In the genomic region with DNA sequence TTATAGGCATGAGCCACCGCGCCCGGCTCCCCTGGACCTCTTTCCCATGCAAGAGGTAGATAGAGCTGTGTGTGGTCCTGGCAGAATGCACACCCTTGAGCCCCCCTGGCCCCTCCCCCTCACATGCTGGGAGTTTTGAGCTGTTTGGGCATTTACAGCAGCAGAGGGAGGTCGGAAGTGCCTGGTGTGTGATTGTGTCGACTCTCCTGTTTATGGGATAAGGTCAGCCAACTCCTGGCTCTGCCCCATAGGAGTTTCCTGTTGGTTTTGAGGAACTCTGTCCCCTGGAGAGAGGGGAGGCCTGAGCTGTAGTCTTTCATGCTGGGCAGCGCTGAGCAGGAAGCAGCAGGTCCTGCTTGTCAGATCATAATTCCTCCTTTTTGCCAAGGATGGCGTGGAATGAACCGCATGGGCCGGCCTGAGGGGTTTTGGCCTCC, we compare ENCODE assay signal across 11 cellular contexts. TPM values are rescaled to one million over a fixed set of nuclear protein-coding genes. Genes with fewer than 3 reads are reported as not detected.
DNase-seq lines count a peak whose midpoint lies in the region; ATAC-seq, FAIRE-seq and TF ChIP-seq lines count a peak whose summit lies in the region.
"Had no signal": no experiment of that assay in that cellular context is flagged by ENCODE, and none has a peak within 500 bp of the region (broad histone marks: within the 10 kb centered on the region; RNA-seq: fewer than 3 reads in every experiment).

No MANE protein-coding gene starts in this region.

- H3K9me3 ChIP-seq in mammary epithelial cell (replicated peaks; ENCODE audit: insufficient read depth, low read length) (no peaks in the 10 kb centered on the region), keratinocyte (ENCODE audit: control insufficient read depth, low read depth, low read length) (no peaks in the 10 kb centered on the region), thoracic aorta (no peaks in the 10 kb centered on the region), kidney (ENCODE audit: control insufficient read depth in 1 of 2, low read length in 2 of 2) (no peaks in the 10 kb centered on the region)

- H3K9me1 ChIP-seq in keratinocyte (ENCODE audit: control insufficient read depth, extremely low read depth, insufficient read depth, low read length) = peaks cover 4% of the 10 kb centered on the region

- no peak for ATAC-seq in activated CD4-positive, alpha-beta T cell treated with anti-CD3 and anti-CD28 coated beads for 36 hours
- ATAC-seq in thoracic aorta (ENCODE audit: insufficient number of reproducible peaks, low FRiP score, low read depth) (no peak), esophagus mucosa (no peak)

- 12% methylated on average over 2 of the region's 9 CpGs for WGBS in mammary epithelial cell (ENCODE audit: low coverage, missing lambda C conversion rate)

- DNase-seq in activated CD4-positive, alpha-beta T cell treated with anti-CD3 and anti-CD28 coated beads for 36 hours = no peak
- no peak for DNase-seq in activated CD4-positive, alpha-beta T cell treated with anti-CD3 and anti-CD28 coated beads, Interleukin-2, amount 50 U/mL, for 48 hours
- DNase-seq in mammary epithelial cell (peak; percentile 24), keratinocyte (ENCODE audit: low read depth, low spot score) (no peak), thoracic aorta (ENCODE audit: low spot score) (no peak), germinal center (ENCODE audit: low spot score) (no peak), kidney (no peak)
- DNase-seq: NCI-H2029 treated with DMSO at 0.1 percent for 48 hours, nucleus accumbens had no signal

- TF ChIP-seq CTCF in mammary epithelial cell (conservative IDR thresholded peaks at IDR 0.05 in 1 of 2, IDR thresholded peaks at IDR 0.05 in 1 of 2; ENCODE audit: extremely low read depth in 1 of 2, insufficient read depth in 1 of 2, low read depth in 1 of 2, low read length in 2 of 2) = no peak
- TF ChIP-seq CTCF in keratinocyte (optimal IDR thresholded peaks at IDR 0.05 in 1 of 3, IDR thresholded peaks at IDR 0.05 in 1 of 3, conservative IDR thresholded peaks at IDR 0.05 in 1 of 3; ENCODE audit: extremely low read depth in 1 of 3, insufficient read depth in 2 of 3, low read length in 3 of 3) = no peak
- no peak for TF ChIP-seq CTCF in thoracic aorta (IDR thresholded peaks at IDR 0.05)
- TF ChIP-seq CTCF in kidney (IDR thresholded peaks at IDR 0.05; ENCODE audit: borderline replicate concordance, extremely low read depth, insufficient read depth) = no peak

- peak overlapping the region; percentile 47 for H3K27ac Mint-ChIP-seq in activated CD4-positive, alpha-beta T cell treated with anti-CD3 and anti-CD28 coated beads for 36 hours

- H3K4me2 ChIP-seq in mammary epithelial cell (ENCODE audit: insufficient read depth, low read depth, low read length) (peak overlapping the region; percentile 27), keratinocyte (ENCODE audit: control insufficient read depth, extremely low read depth, insufficient read depth, low read depth, low read length) (peak overlapping the region; percentile 41)

- no peaks in the 10 kb centered on the region for H3K9me3 Mint-ChIP-seq in activated CD4-positive, alpha-beta T cell treated with anti-CD3 and anti-CD28 coated beads for 36 hours (ENCODE audit: low read depth)

- no TSS peak for BruUV-seq in mammary epithelial cell (replicated peaks; lab: Mats Ljungman, UMichigan)

- in situ Hi-C loops in mammary epithelial cell (cut with MboI; ENCODE audit: low sequenced_read_pairs in 2 of 2) = no loop called here

- intact Hi-C loops in activated CD4-positive, alpha-beta T cell treated with anti-CD3 and anti-CD28 coated beads for 36 hours (cut with DNase I, micrococcal nuclease) = no loop called here
- intact Hi-C loops in mammary epithelial cell (cut with micrococcal nuclease) = no loop called here
- intact Hi-C loops in kidney (cut with DNase I) = no loop called here

- H3K27me3 Mint-ChIP-seq in activated CD4-positive, alpha-beta T cell treated with anti-CD3 and anti-CD28 coated beads for 36 hours = no peaks in the 10 kb centered on the region

- peak overlapping the region; percentile 17 for H3K27ac ChIP-seq in mammary epithelial cell (ENCODE audit: insufficient read depth, low read depth, low read length)
- H3K27ac ChIP-seq in keratinocyte (ENCODE audit: control insufficient read depth, insufficient read depth, low read length) = peak overlapping the region; percentile 60
- peak overlapping the region; percentile 34 to 53 for H3K27ac ChIP-seq in thoracic aorta
- H3K27ac ChIP-seq in kidney (ENCODE audit: low read depth in 2 of 2, low read length in 2 of 2) = no peak overlapping the region

- peaks cover 59% of the 10 kb centered on the region for H3K4me1 Mint-ChIP-seq in activated CD4-positive, alpha-beta T cell treated with anti-CD3 and anti-CD28 coated beads for 36 hours

- no peak overlapping the region for H3K4me3 ChIP-seq in mammary epithelial cell (replicated peaks in 1 of 3; ENCODE audit: insufficient read depth in 1 of 3, low read depth in 2 of 3, low read length in 3 of 3)
- peak overlapping the region in 1 of 3 experiments; percentile 23 for H3K4me3 ChIP-seq in keratinocyte (ENCODE audit: control insufficient read depth in 2 of 3, extremely low read depth in 1 of 3, insufficient read depth in 2 of 3, low read depth in 1 of 3, low read length in 3 of 3)
- H3K4me3 ChIP-seq in thoracic aorta = no peak overlapping the region
- no peak overlapping the region for H3K4me3 ChIP-seq in kidney (ENCODE audit: low read length in 2 of 2)

- H3K9ac ChIP-seq in mammary epithelial cell (ENCODE audit: insufficient read depth, low read length) (no peak overlapping the region), keratinocyte (ENCODE audit: control insufficient read depth, extremely low read depth, insufficient read depth, low read length) (peak overlapping the region; percentile 33), kidney (ENCODE audit: low read length in 2 of 2) (no peak overlapping the region)

- H3K36me3 Mint-ChIP-seq in activated CD4-positive, alpha-beta T cell treated with anti-CD3 and anti-CD28 coated beads for 36 hours (ENCODE audit: low read depth) = peaks cover 21% of the 10 kb centered on the region

- H3K27me3 ChIP-seq in mammary epithelial cell (ENCODE audit: insufficient read depth, low read length) (no peaks in the 10 kb centered on the region), keratinocyte (ENCODE audit: control insufficient read depth, extremely low read depth, insufficient read depth, low read length) (no peaks in the 10 kb centered on the region), thoracic aorta (replicated peaks; ENCODE audit: insufficient read depth) (no peaks in the 10 kb centered on the region)

- no peak overlapping the region for H2AFZ ChIP-seq in mammary epithelial cell (ENCODE audit: low read depth, low read length)
- H2AFZ ChIP-seq in keratinocyte (ENCODE audit: control insufficient read depth, low read length) = no peak overlapping the region

- dilution Hi-C loops in mammary epithelial cell (cut with HindIII; ENCODE audit: low sequenced_read_pairs) = no loop called here
- dilution Hi-C loops in keratinocyte (cut with MboI; ENCODE audit: extremely low pct_ligation_motif_present, low sequenced_read_pairs) = no loop called here

- POLR2A ChIA-PET in activated CD4-positive, alpha-beta T cell treated with anti-CD3 and anti-CD28 coated beads for 36 hours (lab: Charles Lee) = no interaction called here

- H4K20me1 ChIP-seq in mammary epithelial cell (ENCODE audit: insufficient read depth, low read length) = no peaks in the 10 kb centered on the region
- peaks cover 5% of the 10 kb centered on the region for H4K20me1 ChIP-seq in keratinocyte (ENCODE audit: control insufficient read depth, extremely low read depth, insufficient read depth, low read length)

- CTCF ChIA-PET in activated CD4-positive, alpha-beta T cell treated with anti-CD3 and anti-CD28 coated beads for 36 hours (lab: Charles Lee) = no interaction called here
- CTCF ChIA-PET in mammary epithelial cell (lab: Charles Lee; ENCODE audit: low non-redundant PET) = interaction anchor here (0.5 kb wide), 2 partner anchors 10 to 105 kb away, joined by 5 to 6 read pairs; no protein-coding TSS in a partner anchor

- H3K79me2 ChIP-seq in mammary epithelial cell (ENCODE audit: insufficient read depth, low read length) (peaks cover 83% of the 10 kb centered on the region), keratinocyte (ENCODE audit: control insufficient read depth, insufficient read depth, low read length) (peaks cover 68% of the 10 kb centered on the region)

- H3K36me3 ChIP-seq in mammary epithelial cell (ENCODE audit: insufficient read depth, low read length) (peaks cover 28% of the 10 kb centered on the region), keratinocyte (ENCODE audit: control insufficient read depth in 2 of 2, extremely low read depth in 1 of 2, insufficient read depth in 2 of 2, low read length in 2 of 2) (peaks cover 26 to 33% of the 10 kb centered on the region in 2 experiments), thoracic aorta (peaks cover 31% of the 10 kb centered on the region), kidney (ENCODE audit: control insufficient read depth in 1 of 2, insufficient read depth in 2 of 2, low read length in 2 of 2) (peaks cover 9 to 10% of the 10 kb centered on the region in 2 donors)

- peaks cover 69% of the 10 kb centered on the region for H3K4me1 ChIP-seq in mammary epithelial cell (ENCODE audit: insufficient read depth, low read length)
- peaks cover 79% of the 10 kb centered on the region for H3K4me1 ChIP-seq in keratinocyte (ENCODE audit: control insufficient read depth, extremely low read depth, insufficient read depth, low read length)
- H3K4me1 ChIP-seq in thoracic aorta (ENCODE audit: control insufficient read depth in 1 of 2, low read depth in 2 of 2) = peaks cover 44 to 89% of the 10 kb centered on the region in 2 donors
- H3K4me1 ChIP-seq in kidney (ENCODE audit: control insufficient read depth in 1 of 2, insufficient read depth in 1 of 2, low read depth in 1 of 2, low read length in 2 of 2) = peaks cover 14 to 34% of the 10 kb centered on the region in 2 donors

- H3K4me3 Mint-ChIP-seq in activated CD4-positive, alpha-beta T cell treated with anti-CD3 and anti-CD28 coated beads for 36 hours = no peak overlapping the region

- no peak for FAIRE-seq in keratinocyte (lab: Jason Lieb, UNC)
- FAIRE-seq in kidney (lab: Jason Lieb, UNC) = no peak
- FAIRE-seq: A204.1 had no signal

RNA-seq across cellular contexts. Expression of gene LRRC8A, which starts 6.0 kb away (rescaled TPM):
- 10 to 100 TPM; 14.9 to 15.5 TPM for total RNA-seq in activated CD4-positive, alpha-beta T cell treated with anti-CD3 and anti-CD28 coated beads for 36 hours
- total RNA-seq in mammary epithelial cell (100 to 1,000 TPM; 155 to 206 TPM), thoracic aorta (100 to 1,000 TPM; 125 to 161 TPM), kidney (37.4 TPM), esophagus mucosa (75.8 TPM)
- polyA plus RNA-seq in mammary epithelial cell (128 TPM), keratinocyte (88.3 to 127 TPM (median 109 TPM) in 3 replicates), kidney (ENCODE audit: insufficient read depth, low read depth, low replicate concordance) (18.5 TPM)
- polyA minus RNA-seq in mammary epithelial cell (227 TPM), keratinocyte (154 to 426 TPM (median 169 TPM) in 3 replicates)
- 51.1 TPM for polyA plus RNA-seq in keratinocyte (2011; ENCODE audit: low read depth)
- polyA plus RNA-seq in keratinocyte (2011; cell fraction: cytosol; rRNA removed) = 77.7 and 119 TPM in 2 replicates
- 143 and 183 TPM in 2 replicates for polyA plus RNA-seq in keratinocyte (2011; cell fraction: nucleus; rRNA removed)
- polyA plus RNA-seq in keratinocyte (2012; ENCODE audit: low replicate concordance) = 109 and 130 TPM in 2 replicates
- polyA minus RNA-seq in keratinocyte (2011; cell fraction: cytosol; rRNA and poly(A)+ RNA removed) = 129 TPM
- polyA minus RNA-seq in keratinocyte (2011; cell fraction: nucleus; rRNA and poly(A)+ RNA removed) = 118 and 144 TPM in 2 replicates

RNA-seq across cellular contexts. Expression of gene KYAT1, which starts 6.2 kb away (rescaled TPM):
- 10 to 100 TPM; 14.8 to 18.5 TPM for total RNA-seq in activated CD4-positive, alpha-beta T cell treated with anti-CD3 and anti-CD28 coated beads for 36 hours
- total RNA-seq in mammary epithelial cell (10 to 100 TPM; 10.2 to 11.5 TPM), thoracic aorta (10 to 100 TPM in 1 of 2 donors, 1 to 10 TPM in 1; 5.4 to 14.2 TPM), kidney (5.1 TPM), esophagus mucosa (3.7 TPM)
- polyA plus RNA-seq in mammary epithelial cell (13.5 TPM), keratinocyte (10.9 to 13.9 TPM (median 13.9 TPM) in 3 replicates), kidney (ENCODE audit: insufficient read depth, low read depth, low replicate concordance) (17.0 TPM)
- polyA minus RNA-seq in mammary epithelial cell (13.4 TPM), keratinocyte (6.9 to 19.5 TPM (median 10.4 TPM) in 3 replicates)
- polyA plus RNA-seq in keratinocyte (2011; ENCODE audit: low read depth) = 0.94 TPM
- polyA plus RNA-seq in keratinocyte (2011; cell fraction: cytosol; rRNA removed) = 7.3 and 10.5 TPM in 2 replicates
- polyA plus RNA-seq in keratinocyte (2011; cell fraction: nucleus; rRNA removed) = 16.3 and 20.8 TPM in 2 replicates
- polyA plus RNA-seq in keratinocyte (2012; ENCODE audit: low replicate concordance) = 5.3 and 10.5 TPM in 2 replicates
- polyA minus RNA-seq in keratinocyte (2011; cell fraction: cytosol; rRNA and poly(A)+ RNA removed) = 9.8 TPM
- 4.2 and 5.6 TPM in 2 replicates for polyA minus RNA-seq in keratinocyte (2011; cell fraction: nucleus; rRNA and poly(A)+ RNA removed)

RNA-seq across cellular contexts. Expression of gene PHYHD1, which starts 32.9 kb away (rescaled TPM):
- total RNA-seq in activated CD4-positive, alpha-beta T cell treated with anti-CD3 and anti-CD28 coated beads for 36 hours = under 1 TPM; 0.21 to 0.44 TPM
- total RNA-seq in mammary epithelial cell (1 to 10 TPM; 2.5 to 4.7 TPM), thoracic aorta (10 to 100 TPM; 21.1 to 36.3 TPM), kidney (59.0 TPM), esophagus mucosa (12.4 TPM)
- polyA plus RNA-seq in mammary epithelial cell (1.8 TPM), keratinocyte (4.6 to 5.2 TPM (median 4.7 TPM) in 3 replicates), kidney (ENCODE audit: insufficient read depth, low read depth, low replicate concordance) (122 TPM)
- polyA minus RNA-seq in mammary epithelial cell (21.9 TPM), keratinocyte (4.2 to 5.9 TPM (median 4.5 TPM) in 3 replicates)
- polyA plus RNA-seq in keratinocyte (2011; ENCODE audit: low read depth) = 1.3 TPM
- 3.6 and 6.2 TPM in 2 replicates for polyA plus RNA-seq in keratinocyte (2011; cell fraction: cytosol; rRNA removed)
- 4.1 and 7.8 TPM in 2 replicates for polyA plus RNA-seq in keratinocyte (2011; cell fraction: nucleus; rRNA removed)
- 4.0 and 6.0 TPM in 2 replicates for polyA plus RNA-seq in keratinocyte (2012; ENCODE audit: low replicate concordance)
- 4.0 TPM for polyA minus RNA-seq in keratinocyte (2011; cell fraction: cytosol; rRNA and poly(A)+ RNA removed)
- polyA minus RNA-seq in keratinocyte (2011; cell fraction: nucleus; rRNA and poly(A)+ RNA removed) = 2.0 and 2.9 TPM in 2 replicates

RNA-seq across cellular contexts. Expression of gene SPOUT1, which starts 58.3 kb away (rescaled TPM):
- 10 to 100 TPM; 87.9 to 92.9 TPM for total RNA-seq in activated CD4-positive, alpha-beta T cell treated with anti-CD3 and anti-CD28 coated beads for 36 hours
- total RNA-seq in mammary epithelial cell = 10 to 100 TPM; 26.8 to 44.7 TPM
- 33.3 TPM for polyA plus RNA-seq in mammary epithelial cell
- polyA minus RNA-seq in mammary epithelial cell = 17.0 TPM
- 22.0 to 27.5 TPM (median 26.5 TPM) in 3 replicates for polyA plus RNA-seq in keratinocyte
- polyA plus RNA-seq in keratinocyte (2011; ENCODE audit: low read depth) = 10.8 TPM
- 16.2 and 27.5 TPM in 2 replicates for polyA plus RNA-seq in keratinocyte (2011; cell fraction: cytosol; rRNA removed)
- polyA plus RNA-seq in keratinocyte (2011; cell fraction: nucleus; rRNA removed) = 35.5 and 46.1 TPM in 2 replicates
- polyA plus RNA-seq in keratinocyte (2012; ENCODE audit: low replicate concordance) = 27.1 and 27.3 TPM in 2 replicates
- 18.3 to 77.2 TPM (median 19.1 TPM) in 3 replicates for polyA minus RNA-seq in keratinocyte
- polyA minus RNA-seq in keratinocyte (2011; cell fraction: cytosol; rRNA and poly(A)+ RNA removed) = 29.9 TPM
- 5.9 and 6.9 TPM in 2 replicates for polyA minus RNA-seq in keratinocyte (2011; cell fraction: nucleus; rRNA and poly(A)+ RNA removed)
- total RNA-seq in thoracic aorta = 10 to 100 TPM; 18.2 to 38.6 TPM
- 42.0 TPM for total RNA-seq in kidney
- polyA plus RNA-seq in kidney (ENCODE audit: insufficient read depth, low read depth, low replicate concordance) = 56.8 TPM
- 42.6 TPM for total RNA-seq in esophagus mucosa

RNA-seq across cellular contexts. Expression of gene DOLK, which starts 59.5 kb away (rescaled TPM):
- 1 to 10 TPM; 4.8 to 5.0 TPM for total RNA-seq in activated CD4-positive, alpha-beta T cell treated with anti-CD3 and anti-CD28 coated beads for 36 hours
- total RNA-seq in mammary epithelial cell (10 to 100 TPM; 22.0 TPM), thoracic aorta (10 to 100 TPM; 10.6 to 17.6 TPM), kidney (13.9 TPM), esophagus mucosa (9.2 TPM)
- polyA plus RNA-seq in mammary epithelial cell (41.3 TPM), keratinocyte (21.8 to 33.5 TPM (median 27.1 TPM) in 3 replicates), kidney (ENCODE audit: insufficient read depth, low read depth, low replicate concordance) (17.0 TPM)
- polyA minus RNA-seq in mammary epithelial cell (33.3 TPM), keratinocyte (40.4 to 52.8 TPM (median 50.8 TPM) in 3 replicates)
- polyA plus RNA-seq in keratinocyte (2011; ENCODE audit: low read depth) = 3.1 TPM
- 12.1 and 12.4 TPM in 2 replicates for polyA plus RNA-seq in keratinocyte (2011; cell fraction: cytosol; rRNA removed)
- 38.8 and 40.3 TPM in 2 replicates for polyA plus RNA-seq in keratinocyte (2011; cell fraction: nucleus; rRNA removed)
- 13.1 and 23.2 TPM in 2 replicates for polyA plus RNA-seq in keratinocyte (2012; ENCODE audit: low replicate concordance)
- 24.6 TPM for polyA minus RNA-seq in keratinocyte (2011; cell fraction: cytosol; rRNA and poly(A)+ RNA removed)
- 30.9 and 33.5 TPM in 2 replicates for polyA minus RNA-seq in keratinocyte (2011; cell fraction: nucleus; rRNA and poly(A)+ RNA removed)

Comparison
In these comparisons a context has a peak if more than half of its experiments do, and no peak if none do; other contexts are left out.
1. H3K27ac ChIP-seq: peak in mammary epithelial cell (single experiment), keratinocyte (single experiment) and thoracic aorta (2 of 2); none in kidney (0 of 2).